1 cellular context compared by ENCODE assay signal in genomic region chr19:13053761-13054604, GRCh38.
A peak's percentile ranks its signal among the peaks of the same experiment; 100 is the strongest.
TF ChIP-seq lines count a peak whose summit lies in the region.

No MANE protein-coding gene starts in this region.

TF ChIP-seq in HepG2, 621 proteins besides CTCF, POLR2A, EP300 and RAD21 (continued from another document and continues in another):
- TF ChIP-seq ZNF800 (CRISPR knock-in tag; IDR thresholded peaks at IDR 0.05) (no peak), ARID5B (CRISPR knock-in tag; IDR thresholded peaks at IDR 0.05) (peak; percentile 67), LCORL (IDR thresholded peaks at IDR 0.05) (peak; percentile 62), LCORL (CRISPR knock-in tag; IDR thresholded peaks at IDR 0.05) (peak; percentile 99), BRCA1 (CRISPR knock-in tag; IDR thresholded peaks at IDR 0.05) (0 out of 2 replicates have a peak, but pooled peaks have one; percentile 36), AGO1 (IDR thresholded peaks at IDR 0.05; ENCODE audit: low read depth, low read length, poor library complexity, severe bottlenecking) (no peak), YEATS2 (CRISPR knock-in tag; IDR thresholded peaks at IDR 0.05; ENCODE audit: borderline replicate concordance) (peak; percentile 45; the same call in 1 of the 2 replicates), ZNF296 (CRISPR knock-in tag; conservative IDR thresholded peaks at IDR 0.05) (peak; percentile 100), MXI1 (IDR thresholded peaks at IDR 0.05; ENCODE audit: borderline replicate concordance, low read depth, low read length) (peak; percentile 54; the same call in 1 of the 3 replicates), MAX (IDR thresholded peaks at IDR 0.05) (peak; percentile 68; the same call in 1 of the 2 replicates), MLLT10 (CRISPR knock-in tag; IDR thresholded peaks at IDR 0.05) (no peak), MIXL1 (CRISPR knock-in tag; IDR thresholded peaks at IDR 0.05) (peak; percentile 57; the same call in 1 of the 2 replicates), HNF4A (CRISPR knock-in tag; IDR thresholded peaks at IDR 0.05) (peak; percentile 75), HCFC1 (IDR thresholded peaks at IDR 0.05; ENCODE audit: low read depth, low read length) (no peak), HNF1B (CRISPR knock-in tag; IDR thresholded peaks at IDR 0.05) (peak; percentile 88; the same call in 1 of the 2 replicates), TAF1 (CRISPR knock-in tag; IDR thresholded peaks at IDR 0.05) (peak; percentile 41), ZNF574 (CRISPR knock-in tag; IDR thresholded peaks at IDR 0.05) (peak; percentile 63), ZNF766 (CRISPR knock-in tag; IDR thresholded peaks at IDR 0.05; ENCODE audit: borderline replicate concordance) (no peak), SNAPC5 (CRISPR knock-in tag; IDR thresholded peaks at IDR 0.05; ENCODE audit: borderline replicate concordance) (no peak), ZSCAN21 (CRISPR knock-in tag; IDR thresholded peaks at IDR 0.05; ENCODE audit: borderline replicate concordance) (peak; percentile 78; the same call in 1 of the 2 replicates), AHR (CRISPR knock-in tag; IDR thresholded peaks at IDR 0.05) (0 out of 2 replicates have a peak, but pooled peaks have one; percentile 50), ARID4A (CRISPR knock-in tag; IDR thresholded peaks at IDR 0.05; ENCODE audit: borderline replicate concordance) (peak; percentile 65; the same call in 1 of the 2 replicates), KDM4B (CRISPR knock-in tag; IDR thresholded peaks at IDR 0.05) (no peak), SOX5 (CRISPR knock-in tag; IDR thresholded peaks at IDR 0.05; ENCODE audit: borderline replicate concordance) (peak; percentile 88; the same call in 1 of the 2 replicates), ZFP41 (CRISPR knock-in tag; IDR thresholded peaks at IDR 0.05; ENCODE audit: borderline replicate concordance) (no peak), SUZ12 (IDR thresholded peaks at IDR 0.05; ENCODE audit: low read depth, low read length) (no peak), ZBTB44 (CRISPR knock-in tag; IDR thresholded peaks at IDR 0.05) (no peak), THAP11 (CRISPR knock-in tag; IDR thresholded peaks at IDR 0.05) (peak; percentile 66), FUBP1 (CRISPR knock-in tag; IDR thresholded peaks at IDR 0.05; ENCODE audit: borderline replicate concordance) (0 out of 2 replicates have a peak, but pooled peaks have one; percentile 37), GATAD2A (CRISPR knock-in tag; IDR thresholded peaks at IDR 0.05) (peak; percentile 95), PBX2 (CRISPR knock-in tag; IDR thresholded peaks at IDR 0.05) (peak; percentile 33; the same call in 1 of the 2 replicates)
